Comparison of ENCODE assay signal across 1 cellular context in the genomic region with DNA sequence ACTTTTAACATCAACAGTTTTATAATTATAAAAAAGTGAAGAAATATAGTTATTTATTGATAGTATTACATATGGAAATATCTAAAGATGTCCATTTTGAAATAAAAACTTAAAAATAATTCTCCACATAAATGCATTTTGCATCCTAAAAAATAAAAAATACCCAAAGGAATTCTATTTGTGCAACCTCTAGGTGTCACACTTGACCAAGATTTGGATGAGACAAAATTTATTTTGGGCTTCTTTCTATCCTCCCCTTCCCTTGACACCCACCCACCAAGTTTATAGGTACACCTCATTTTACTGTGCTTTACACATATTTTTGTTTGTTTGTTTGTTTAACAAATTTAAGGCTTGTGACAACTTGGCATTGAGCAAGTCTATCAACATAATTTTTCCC.
TF ChIP-seq lines count a peak whose summit lies in the region.

No MANE protein-coding gene starts in this region.

TF ChIP-seq in GM12878, 131 proteins besides CTCF, POLR2A, EP300 and RAD21 (continued from another document):
- TF ChIP-seq MAX (IDR thresholded peaks at IDR 0.05; ENCODE audit: low read depth, low read length) = no peak
- TF ChIP-seq PML (IDR thresholded peaks at IDR 0.05; ENCODE audit: low read length) = no peak
- TF ChIP-seq NR2C1 (IDR thresholded peaks at IDR 0.05) = no peak
- TF ChIP-seq, protein P1, sequence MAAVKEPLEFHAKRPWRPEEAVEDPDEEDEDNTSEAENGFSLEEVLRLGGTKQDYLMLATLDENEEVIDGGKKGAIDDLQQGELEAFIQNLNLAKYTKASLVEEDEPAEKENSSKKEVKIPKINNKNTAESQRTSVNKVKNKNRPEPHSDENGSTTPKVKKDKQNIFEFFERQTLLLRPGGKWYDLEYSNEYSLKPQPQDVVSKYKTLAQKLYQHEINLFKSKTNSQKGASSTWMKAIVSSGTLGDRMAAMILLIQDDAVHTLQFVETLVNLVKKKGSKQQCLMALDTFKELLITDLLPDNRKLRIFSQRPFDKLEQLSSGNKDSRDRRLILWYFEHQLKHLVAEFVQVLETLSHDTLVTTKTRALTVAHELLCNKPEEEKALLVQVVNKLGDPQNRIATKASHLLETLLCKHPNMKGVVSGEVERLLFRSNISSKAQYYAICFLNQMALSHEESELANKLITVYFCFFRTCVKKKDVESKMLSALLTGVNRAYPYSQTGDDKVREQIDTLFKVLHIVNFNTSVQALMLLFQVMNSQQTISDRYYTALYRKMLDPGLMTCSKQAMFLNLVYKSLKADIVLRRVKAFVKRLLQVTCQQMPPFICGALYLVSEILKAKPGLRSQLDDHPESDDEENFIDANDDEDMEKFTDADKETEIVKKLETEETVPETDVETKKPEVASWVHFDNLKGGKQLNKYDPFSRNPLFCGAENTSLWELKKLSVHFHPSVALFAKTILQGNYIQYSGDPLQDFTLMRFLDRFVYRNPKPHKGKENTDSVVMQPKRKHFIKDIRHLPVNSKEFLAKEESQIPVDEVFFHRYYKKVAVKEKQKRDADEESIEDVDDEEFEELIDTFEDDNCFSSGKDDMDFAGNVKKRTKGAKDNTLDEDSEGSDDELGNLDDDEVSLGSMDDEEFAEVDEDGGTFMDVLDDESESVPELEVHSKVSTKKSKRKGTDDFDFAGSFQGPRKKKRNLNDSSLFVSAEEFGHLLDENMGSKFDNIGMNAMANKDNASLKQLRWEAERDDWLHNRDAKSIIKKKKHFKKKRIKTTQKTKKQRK (IDR thresholded peaks at IDR 0.05; ENCODE audit: low read depth, low read length) = no peak
- TF ChIP-seq SMAD5 (IDR thresholded peaks at IDR 0.05; ENCODE audit: low read depth) = no peak
- no peak for TF ChIP-seq MYC (IDR thresholded peaks at IDR 0.05; ENCODE audit: insufficient read depth, insufficient read length, insufficient replicate concordance, low read length, severe bottlenecking)
- no peak for TF ChIP-seq MYB (IDR thresholded peaks at IDR 0.05; ENCODE audit: borderline replicate concordance, low read depth, low read length)
TF ChIP-seq in GM12878: peak in this region for 0.
